In genomic region chr2:156481295-156481694, GRCh38 we compare ENCODE assay signal across 16 cellular contexts. TPM values are rescaled to one million over a fixed set of nuclear protein-coding genes. Genes with fewer than 3 reads are reported as not detected.
A peak's percentile ranks its signal among the peaks of the same experiment; 100 is the strongest.
DNase-seq lines count a peak whose midpoint lies in the region; ATAC-seq, FAIRE-seq and TF ChIP-seq lines count a peak whose summit lies in the region.
"Had no signal": no experiment of that assay in that cellular context is flagged by ENCODE, and none has a peak within 500 bp of the region (broad histone marks: within the 10 kb centered on the region; RNA-seq: fewer than 3 reads in every experiment).

No MANE protein-coding gene starts in this region.

- H3K9me3 ChIP-seq in tibial artery: no peaks in the 10 kb centered on the region
- no peaks in the 10 kb centered on the region for H3K9me3 ChIP-seq in HepG2 (ENCODE audit: low read length)
- H3K9me3 ChIP-seq in neural progenitor cell (ENCODE audit: low read depth): no peaks in the 10 kb centered on the region

- no peak for TF ChIP-seq POLR2A in HepG2 (IDR thresholded peaks at IDR 0.05; ENCODE audit: insufficient read depth in 1 of 2, low read depth in 2 of 2, low read length in 2 of 2)

- no TSS peak for BruUV-seq in HepG2 (replicated peaks; lab: Mats Ljungman, UMichigan)

- H3K4me1 ChIP-seq in tibial artery (peaks cover 0 to 16% (median 5%) of the 10 kb centered on the region in 4 donors), HepG2 (ENCODE audit: insufficient read depth, low read length) (no peaks in the 10 kb centered on the region), neural progenitor cell (no peaks in the 10 kb centered on the region)

- H3K27ac ChIP-seq in tibial artery (no peak overlapping the region), HepG2 (ENCODE audit: extremely low read length, insufficient read depth, low read length) (no peak overlapping the region), neural progenitor cell (no peak overlapping the region)

- H3K27me3 Mint-ChIP-seq in effector memory CD8-positive, alpha-beta T cell: no peaks in the 10 kb centered on the region
- H3K27me3 Mint-ChIP-seq in neural progenitor cell (ENCODE audit: insufficient read depth, low read depth): no peaks in the 10 kb centered on the region

- in situ Hi-C loops in HepG2 (cut with HindIII; ENCODE audit: extremely low pct_ligation_motif_present, low pct_unique_long_range_greater_than_20kb): no loop called here

- intact Hi-C loops in tibial artery (cut with DNase I; ENCODE audit: low total_unique reads): no loop called here
- intact Hi-C loops in HepG2 (cut with micrococcal nuclease; ENCODE audit: unreplicated experiment): no loop called here

- H3K9ac ChIP-seq in HepG2 (ENCODE audit: insufficient read depth, low read depth, low read length): no peak overlapping the region
- H3K9ac ChIP-seq in neural progenitor cell: no peak overlapping the region

- H3K4me1 Mint-ChIP-seq in effector memory CD8-positive, alpha-beta T cell (ENCODE audit: low read depth in 2 of 2): peaks cover 27 to 61% of the 10 kb centered on the region in 2 donors
- H3K4me1 Mint-ChIP-seq in neural progenitor cell: no peaks in the 10 kb centered on the region

- ATAC-seq in effector memory CD8-positive, alpha-beta T cell (replicated peaks): no peak
- ATAC-seq in HepG2 (no peak), HG02798 (IDR thresholded peaks at IDR 0.05; ENCODE audit: poor library complexity, unreplicated experiment) (no peak)
- ATAC-seq: GM23338 had no signal

- TF ChIP-seq RAD21 in HepG2 (CRISPR knock-in tag; IDR thresholded peaks at IDR 0.05): no peak

- DNase-seq in EH (ENCODE audit: low read depth): peak; percentile 55
- DNase-seq in M059J (ENCODE audit: low read depth): peak; percentile 29
- no peak for DNase-seq in effector memory CD8-positive, alpha-beta T cell
- DNase-seq in kidney tubule cell (ENCODE audit: low spot score): peak; percentile 23
- DNase-seq in tibial artery: no peak
- no peak for DNase-seq in HepG2 (ENCODE audit: low spot score)
- no peak for DNase-seq in neural progenitor cell (ENCODE audit: low spot score)
- DNase-seq: AML-193, COR-L47, DMS153, NCI-H187 treated with DMSO at 0.1 percent for 48 hours, NCI-H446, NCI-H69, SHP77 had no signal

- H3K9me3 Mint-ChIP-seq in effector memory CD8-positive, alpha-beta T cell: no peaks in the 10 kb centered on the region
- no peaks in the 10 kb centered on the region for H3K9me3 Mint-ChIP-seq in neural progenitor cell
- H3K9me3 Mint-ChIP-seq: GM23338 had no signal

- H3K36me3 ChIP-seq in tibial artery (no peaks in the 10 kb centered on the region), HepG2 (replicated peaks in 1 of 2; ENCODE audit: control insufficient read depth in 1 of 2, insufficient read depth in 2 of 2, low read length in 2 of 2) (no peaks in the 10 kb centered on the region), neural progenitor cell (no peaks in the 10 kb centered on the region)

- POLR2A ChIA-PET in HepG2 (lab: Yijun Ruan, JAX): no interaction called here

- peaks cover 3% of the 10 kb centered on the region for H3K36me3 Mint-ChIP-seq in effector memory CD8-positive, alpha-beta T cell (ENCODE audit: insufficient read depth)
- H3K36me3 Mint-ChIP-seq in neural progenitor cell: peaks cover 12% of the 10 kb centered on the region

- H2AFZ ChIP-seq in HepG2 (ENCODE audit: low read length) (no peak overlapping the region), neural progenitor cell (replicated peaks) (no peak overlapping the region)
- H2AFZ ChIP-seq: GM23338 had no signal

- H3K27me3 ChIP-seq in tibial artery (no peaks in the 10 kb centered on the region), HepG2 (ENCODE audit: control insufficient read depth in 1 of 2, insufficient read depth in 2 of 2, low read length in 2 of 2) (no peaks in the 10 kb centered on the region), neural progenitor cell (no peaks in the 10 kb centered on the region)

- FAIRE-seq in HepG2 (lab: Jason Lieb, UNC): no peak

- H3F3A ChIP-seq in neural progenitor cell (ENCODE audit: low read depth): no peaks in the 10 kb centered on the region

- H3K4me3 ChIP-seq in tibial artery (no peak overlapping the region), HepG2 (replicated peaks in 1 of 3; ENCODE audit: insufficient read depth in 1 of 3, low read depth in 2 of 3, low read length in 3 of 3) (no peak overlapping the region), neural progenitor cell (no peak overlapping the region)
- H3K4me3 ChIP-seq: GM23338 had no signal

- TF ChIP-seq EP300 in HepG2 (IDR thresholded peaks at IDR 0.05; ENCODE audit: low read depth in 2 of 2, low read length in 2 of 2): no peak
- TF ChIP-seq EP300 in HepG2 (CRISPR knock-in tag; IDR thresholded peaks at IDR 0.05; ENCODE audit: borderline replicate concordance): no peak

- peak overlapping the region; percentile 79 to 81 for H3K27ac Mint-ChIP-seq in effector memory CD8-positive, alpha-beta T cell
- H3K27ac Mint-ChIP-seq in neural progenitor cell: no peak overlapping the region
- H3K27ac Mint-ChIP-seq: GM23338 had no signal

- TF ChIP-seq CTCF in tibial artery (IDR thresholded peaks at IDR 0.05) (no peak), HepG2 (CRISPR knock-in tag; IDR thresholded peaks at IDR 0.05) (no peak), neural progenitor cell (IDR thresholded peaks at IDR 0.05) (no peak)

- H3K79me2 ChIP-seq in HepG2 (ENCODE audit: insufficient read depth, low read length) (no peaks in the 10 kb centered on the region), neural progenitor cell (ENCODE audit: low read depth) (no peaks in the 10 kb centered on the region)

- CTCF ChIA-PET in HepG2 (lab: Yijun Ruan, JAX; ENCODE audit: low intra/inter-chr PET ratio, low total read pairs): no interaction called here

- H3K4me2 ChIP-seq in HepG2 (ENCODE audit: low read depth, low read length): no peak overlapping the region
- no peak overlapping the region for H3K4me2 ChIP-seq in neural progenitor cell
- H3K4me2 ChIP-seq: GM23338 had no signal

- no peak overlapping the region for H3K4me3 Mint-ChIP-seq in effector memory CD8-positive, alpha-beta T cell
- no peak overlapping the region for H3K4me3 Mint-ChIP-seq in neural progenitor cell
- H3K4me3 Mint-ChIP-seq: GM23338 had no signal

- H4K20me1 ChIP-seq in HepG2 (ENCODE audit: insufficient read depth, low read length): no peaks in the 10 kb centered on the region
- H4K20me1 ChIP-seq in neural progenitor cell (ENCODE audit: low read depth): no peaks in the 10 kb centered on the region

TF ChIP-seq in HepG2, 621 proteins besides CTCF, POLR2A, EP300 and RAD21 (continues in another document):
- TF ChIP-seq ZFP62 (CRISPR knock-in tag; IDR thresholded peaks at IDR 0.05) (no peak), RORA (CRISPR knock-in tag; IDR thresholded peaks at IDR 0.05) (no peak), ZBTB7A (CRISPR knock-in tag; IDR thresholded peaks at IDR 0.05) (no peak), SKI (IDR thresholded peaks at IDR 0.05; ENCODE audit: partially characterized antibody) (no peak), PREB (CRISPR knock-in tag; IDR thresholded peaks at IDR 0.05) (no peak), ATRX (CRISPR knock-in tag; IDR thresholded peaks at IDR 0.05; ENCODE audit: borderline replicate concordance) (no peak)
- TF ChIP-seq, protein P1, sequence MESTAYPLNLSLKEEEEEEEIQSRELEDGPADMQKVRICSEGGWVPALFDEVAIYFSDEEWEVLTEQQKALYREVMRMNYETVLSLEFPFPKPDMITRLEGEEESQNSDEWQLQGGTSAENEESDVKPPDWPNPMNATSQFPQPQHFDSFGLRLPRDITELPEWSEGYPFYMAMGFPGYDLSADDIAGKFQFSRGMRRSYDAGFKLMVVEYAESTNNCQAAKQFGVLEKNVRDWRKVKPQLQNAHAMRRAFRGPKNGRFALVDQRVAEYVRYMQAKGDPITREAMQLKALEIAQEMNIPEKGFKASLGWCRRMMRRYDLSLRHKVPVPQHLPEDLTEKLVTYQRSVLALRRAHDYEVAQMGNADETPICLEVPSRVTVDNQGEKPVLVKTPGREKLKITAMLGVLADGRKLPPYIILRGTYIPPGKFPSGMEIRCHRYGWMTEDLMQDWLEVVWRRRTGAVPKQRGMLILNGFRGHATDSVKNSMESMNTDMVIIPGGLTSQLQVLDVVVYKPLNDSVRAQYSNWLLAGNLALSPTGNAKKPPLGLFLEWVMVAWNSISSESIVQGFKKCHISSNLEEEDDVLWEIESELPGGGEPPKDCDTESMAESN (CRISPR knock-in tag; conservative IDR thresholded peaks at IDR 0.05): no peak

RNA-seq across cellular contexts. Expression of gene GPD2, which starts 45.1 kb away (rescaled TPM):
- 45.8 and 82.4 TPM in 2 replicates for total RNA-seq in M059J (2014; rRNA removed; shearing (Covaris generic))
- 0.65 TPM in 1 of 2 replicates, not detected in the other for total RNA-seq in HepG2 (2016; rRNA removed; fragmentation: Illumina TruSeq; extraction: Trizol)
- not detected in 2 replicates for total RNA-seq in HepG2 (2016; cell fraction: cytosol; rRNA removed; fragmentation: Illumina TruSeq; extraction: Trizol; ENCODE audit: low read depth)
- total RNA-seq in HepG2 (2016; cell fraction: insoluble cytoplasmic fraction; rRNA removed; fragmentation: Illumina TruSeq; extraction: Trizol): not detected in 2 replicates
- not detected in 2 replicates for total RNA-seq in HepG2 (2016; cell fraction: membrane; rRNA removed; fragmentation: Illumina TruSeq; extraction: Trizol)
- not detected in 2 replicates for total RNA-seq in HepG2 (2016; cell fraction: nucleus; rRNA removed; fragmentation: Illumina TruSeq; extraction: Trizol)
- not detected in 2 replicates for polyA plus RNA-seq in HepG2 (2011; rRNA removed)
- polyA plus RNA-seq in HepG2 (2011; cell fraction: cytosol; rRNA removed): not detected in 2 replicates
- not detected in 2 replicates for polyA plus RNA-seq in HepG2 (2011; cell fraction: nucleus; rRNA removed)
- polyA plus RNA-seq in HepG2 (2012): not detected in 2 replicates
- not detected in 2 replicates for polyA plus RNA-seq in HepG2 (2016; cell fraction: cytosol; fragmentation: Illumina TruSeq; extraction: Trizol; ENCODE audit: low read depth)
- not detected in 2 replicates for polyA plus RNA-seq in HepG2 (2016; cell fraction: insoluble cytoplasmic fraction; fragmentation: Illumina TruSeq; extraction: Trizol; ENCODE audit: low read depth)
- polyA plus RNA-seq in HepG2 (2016; cell fraction: membrane; fragmentation: Illumina TruSeq; extraction: Trizol; ENCODE audit: low read depth): not detected in 2 replicates
- polyA plus RNA-seq in HepG2 (2016; cell fraction: nucleus; fragmentation: Illumina TruSeq; extraction: Trizol; ENCODE audit: insufficient read depth, low read depth): not detected in 2 replicates
- 64.3 TPM in 1 of 2 replicates, not detected in the other for polyA minus RNA-seq in HepG2 (2011; rRNA and poly(A)+ RNA removed; ENCODE audit: low replicate concordance)
- 0.30 and 0.35 TPM in 2 replicates for polyA minus RNA-seq in HepG2 (2011; cell fraction: cytosol; rRNA and poly(A)+ RNA removed)
- polyA minus RNA-seq in HepG2 (2011; cell fraction: nucleus; rRNA and poly(A)+ RNA removed): 0.12 and 0.26 TPM in 2 replicates
- 67.2 and 176 TPM in 2 replicates for total RNA-seq in neural progenitor cell (ENCODE audit: low replicate concordance)

Comparison
In these comparisons a context has a peak if more than half of its experiments do, and no peak if none do; other contexts are left out.
1. DNase-seq: peak in EH (single experiment), M059J (single experiment) and kidney tubule cell (single experiment); none in effector memory CD8-positive, alpha-beta T cell (0 of 3), tibial artery (0 of 2), HepG2 (single experiment) and neural progenitor cell (single experiment).
2. RNA of gene GPD2, which starts 45.1 kb away (total RNA-seq): 67.2 to 176 TPM in neural progenitor cell and 45.8 to 82.4 TPM in M059J; 0.65 TPM in HepG2; every median in the first group is over 10 times any median in the second.